In genomic region chr9:37408933-37409710, GRCh38 we compare ENCODE assay signal across 8 cellular contexts. TPM values are rescaled to one million over a fixed set of nuclear protein-coding genes. Genes with fewer than 3 reads are reported as not detected.
DNase-seq lines count a peak whose midpoint lies in the region; ATAC-seq and TF ChIP-seq lines count a peak whose summit lies in the region.

No MANE protein-coding gene starts in this region.

- 58 to 75% (median 67%) methylated on average over 21 to 22 of the region's 22 CpGs for WGBS in spleen, 5 donors
- WGBS in ovary, 3 donors: 90 to 94% (median 91%) methylated on average over 22 of the region's 22 CpGs
- WGBS in heart right ventricle, 2 donors: 88 to 93% methylated on average over 22 of the region's 22 CpGs

- H3K27me3 ChIP-seq in spleen (replicated peaks in 1 of 7) (no peaks in the 10 kb centered on the region), ovary (no peaks in the 10 kb centered on the region), heart right ventricle (no peaks in the 10 kb centered on the region)

- TF ChIP-seq EP300 in ovary (IDR thresholded peaks at IDR 0.05): no peak

- H3K4me1 ChIP-seq in spleen (peaks cover 0 to 59% (median 19%) of the 10 kb centered on the region in 6 donors), ovary (ENCODE audit: insufficient read depth) (peaks cover 5% of the 10 kb centered on the region), heart right ventricle (peaks cover 0 to 12% (median 0%) of the 10 kb centered on the region in 9 donors)

- intact Hi-C loops in activated CD4-positive, alpha-beta T cell treated with anti-CD3 and anti-CD28 coated beads, Interleukin-2, amount 10 ng/mL, durations not matched to agents 24 days and 14 days (cut with micrococcal nuclease): no loop called here
- intact Hi-C loops in spleen (cut with DNase I; ENCODE audit: low total_unique reads): no loop called here
- intact Hi-C loops in ovary (cut with DNase I): no loop called here
- intact Hi-C loops in heart right ventricle (cut with DNase I): loop anchor here in 1 of 10 donors (10.0 kb wide), 1 partner anchor 74 kb away; no protein-coding TSS in a partner anchor

- no peaks in the 10 kb centered on the region for H3K36me3 Mint-ChIP-seq in activated CD4-positive, alpha-beta T cell treated with anti-CD3 and anti-CD28 coated beads, Interleukin-2, amount 10 ng/mL, durations not matched to agents 24 days and 14 days (ENCODE audit: low read depth)

- no peaks in the 10 kb centered on the region for H3K9me3 Mint-ChIP-seq in activated CD4-positive, alpha-beta T cell treated with anti-CD3 and anti-CD28 coated beads, Interleukin-2, amount 10 ng/mL, durations not matched to agents 24 days and 14 days

- H3K4me3 ChIP-seq in spleen: no peak overlapping the region
- no peak overlapping the region for H3K4me3 ChIP-seq in ovary
- H3K4me3 ChIP-seq in heart right ventricle: no peak overlapping the region

- H3K4me3 Mint-ChIP-seq in activated CD4-positive, alpha-beta T cell treated with anti-CD3 and anti-CD28 coated beads, Interleukin-2, amount 10 ng/mL, durations not matched to agents 24 days and 14 days: no peak overlapping the region

- H3K27ac ChIP-seq in spleen (peak overlapping the region in 5 of 8 donors; percentile 29 to 68 (median 44)), ovary (no peak overlapping the region), heart right ventricle (no peak overlapping the region)

- peak in 4 of 11 experiments; percentile 8 to 29 (median 16) for TF ChIP-seq CTCF in spleen (IDR thresholded peaks at IDR 0.05 in 8 of 11, conservative IDR thresholded peaks at IDR 0.05 in 3 of 11)
- no peak for TF ChIP-seq CTCF in ovary (IDR thresholded peaks at IDR 0.05)
- no peak for TF ChIP-seq CTCF in heart right ventricle (IDR thresholded peaks at IDR 0.05)

- H3K27me3 Mint-ChIP-seq in activated CD4-positive, alpha-beta T cell treated with anti-CD3 and anti-CD28 coated beads, Interleukin-2, amount 10 ng/mL, durations not matched to agents 24 days and 14 days: peaks cover 4% of the 10 kb centered on the region

- DNase-seq in activated CD4-positive, alpha-beta T cell treated with anti-CD3 and anti-CD28 coated beads, Interleukin-2, amount 10 ng/mL, durations not matched to agents 24 days and 14 days: peak; percentile 75
- DNase-seq in spleen (peak; percentile 95), retina (no peak), NCI-H187 (lab: John Stamatoyannopoulos, UW) (no peak), ovary (no peak), heart right ventricle (no peak)

- ATAC-seq in GM18873 (IDR thresholded peaks at IDR 0.05; ENCODE audit: low FRiP score, unreplicated experiment) (peak; percentile 86), HG03025 (IDR thresholded peaks at IDR 0.05; ENCODE audit: low FRiP score, unreplicated experiment) (peak; percentile 88), heart right ventricle (no peak)

- TF ChIP-seq POLR2A in spleen (IDR thresholded peaks at IDR 0.05) (no peak), ovary (IDR thresholded peaks at IDR 0.05) (no peak)

- no peaks in the 10 kb centered on the region for H3K9me3 ChIP-seq in spleen
- H3K9me3 ChIP-seq in ovary: no peaks in the 10 kb centered on the region
- H3K9me3 ChIP-seq in heart right ventricle: no peaks in the 10 kb centered on the region

- no peaks in the 10 kb centered on the region for H3K36me3 ChIP-seq in spleen
- no peaks in the 10 kb centered on the region for H3K36me3 ChIP-seq in ovary
- no peaks in the 10 kb centered on the region for H3K36me3 ChIP-seq in heart right ventricle

- H3K27ac Mint-ChIP-seq in activated CD4-positive, alpha-beta T cell treated with anti-CD3 and anti-CD28 coated beads, Interleukin-2, amount 10 ng/mL, durations not matched to agents 24 days and 14 days: peak overlapping the region; percentile 37

- H3K4me1 Mint-ChIP-seq in activated CD4-positive, alpha-beta T cell treated with anti-CD3 and anti-CD28 coated beads, Interleukin-2, amount 10 ng/mL, durations not matched to agents 24 days and 14 days: peaks cover 9% of the 10 kb centered on the region

RNA-seq across cellular contexts. Expression of gene GRHPR, which starts 13.4 kb away (rescaled TPM):
- 72.5 and 76.5 TPM in 2 replicates for total RNA-seq in activated CD4-positive, alpha-beta T cell treated with anti-CD3 and anti-CD28 coated beads, Interleukin-2, amount 10 ng/mL, durations not matched to agents 24 days and 14 days
- total RNA-seq in spleen (100 to 1,000 TPM in 1 of 7 donors, 10 to 100 TPM in 6; 54.3 to 114 (median 68.4) TPM), ovary (100 to 1,000 TPM in 3 of 7 donors, 10 to 100 TPM in 4; 87.5 to 138 (median 91.3) TPM), heart right ventricle (100 to 1,000 TPM; 101 to 142 (median 114) TPM)
- polyA plus RNA-seq in spleen (10 to 100 TPM; 44.9 to 61.9 (median 53.5) TPM), ovary (100 to 1,000 TPM in 1 of 2 donors, 10 to 100 TPM in 1; 93.2 to 104 TPM), heart right ventricle (100 to 1,000 TPM in 1 of 2 donors, 10 to 100 TPM in 1; 61.5 to 151 TPM)

RNA-seq across cellular contexts. Expression of gene ZBTB5, which starts 56.1 kb away (rescaled TPM):
- total RNA-seq in activated CD4-positive, alpha-beta T cell treated with anti-CD3 and anti-CD28 coated beads, Interleukin-2, amount 10 ng/mL, durations not matched to agents 24 days and 14 days: 9.2 and 9.5 TPM in 2 replicates
- 10 to 100 TPM; 10.7 to 15.1 (median 11.9) TPM for total RNA-seq in spleen
- 1 to 10 TPM; 4.7 to 6.0 (median 4.9) TPM for polyA plus RNA-seq in spleen
- 10 to 100 TPM; 10.2 to 13.7 (median 11.8) TPM for total RNA-seq in ovary
- polyA plus RNA-seq in ovary: 10 to 100 TPM in 1 of 2 donors, 1 to 10 TPM in 1; 7.4 to 12.4 TPM
- 1 to 10 TPM; 5.4 to 7.5 (median 6.3) TPM for total RNA-seq in heart right ventricle
- polyA plus RNA-seq in heart right ventricle: 1 to 10 TPM; 2.1 to 3.9 TPM

Comparison
In these comparisons a context has a peak if more than half of its experiments do, and no peak if none do; other contexts are left out.
1. ATAC-seq: peak in GM18873 (single experiment) and HG03025 (single experiment); none in heart right ventricle (0 of 8).
2. DNase-seq: peak in activated CD4-positive, alpha-beta T cell treated with anti-CD3 and anti-CD28 coated beads, Interleukin-2, amount 10 ng/mL, durations not matched to agents 24 days and 14 days (single experiment) and spleen (single experiment); none in retina (single experiment), NCI-H187 (0 of 2), ovary (0 of 5) and heart right ventricle (0 of 2).
3. H3K27ac ChIP-seq: peak in spleen (5 of 8); none in ovary (0 of 2) and heart right ventricle (0 of 10).